7 cellular contexts compared by ENCODE assay signal in genomic region chrX:134191276-134191675, GRCh38. TPM values are rescaled to one million over a fixed set of nuclear protein-coding genes. Genes with fewer than 3 reads are reported as not detected.
"Had no signal": no experiment of that assay in that cellular context is flagged by ENCODE, and none has a peak within 500 bp of the region (broad histone marks: within the 10 kb centered on the region; RNA-seq: fewer than 3 reads in every experiment).

No MANE protein-coding gene starts in this region.

- H3K4me3 ChIP-seq: GM23248, HAP-1 had no signal

- H3K36me3 ChIP-seq: HAP-1 had no signal

- H3K9ac ChIP-seq: GM23248 had no signal

- H3K27ac ChIP-seq: GM23248, HL-60 had no signal

- H3K9me3 ChIP-seq: HAP-1 had no signal

- FAIRE-seq: HepG2 had no signal

- DNase-seq: GM23248, GOT3, H7, HFFc6 had no signal

- H2AFZ ChIP-seq: GM23248 had no signal

RNA-seq across cellular contexts. Expression of gene CCDC160, which starts 45.7 kb away (rescaled TPM):
- total RNA-seq: GM23248, HepG2, HFFc6 had no signal
